1 cellular context compared by ENCODE assay signal in the genomic region with DNA sequence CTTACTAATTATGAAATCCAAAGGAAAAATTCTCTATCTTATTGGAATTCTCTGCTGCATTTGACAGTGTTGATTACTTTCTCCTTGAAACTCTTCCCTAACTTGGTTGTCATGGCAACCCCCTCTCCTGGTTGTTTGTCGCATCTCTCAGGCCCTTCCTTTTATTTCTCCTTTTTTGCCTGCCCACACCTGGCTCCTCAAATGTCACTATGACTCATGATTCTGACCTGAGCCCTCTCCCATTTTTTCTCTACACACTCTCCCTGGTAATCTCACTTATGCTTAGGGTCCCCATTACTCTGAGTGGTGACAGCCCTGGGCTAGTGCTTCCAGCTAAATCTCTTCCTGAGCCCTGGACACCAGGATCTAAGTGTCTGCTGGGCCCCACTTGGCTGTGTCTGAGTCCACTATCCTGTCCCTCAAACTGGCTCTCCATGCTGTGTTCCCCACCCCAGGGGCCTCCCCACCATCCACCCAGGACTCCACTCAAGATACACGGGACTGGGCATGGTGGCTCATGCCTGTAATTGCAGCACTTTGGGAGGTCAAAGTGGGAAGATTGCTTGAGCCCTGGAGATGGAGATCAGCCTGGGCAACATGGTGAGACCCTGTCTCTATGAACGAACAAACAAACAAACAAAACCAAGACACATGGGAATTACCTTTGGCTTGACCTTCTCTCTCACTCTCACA.
TF ChIP-seq lines count a peak whose summit lies in the region.

No MANE protein-coding gene starts in this region.

TF ChIP-seq in K562, 482 proteins besides CTCF, POLR2A, EP300 and RAD21:
- TF ChIP-seq ZNF197 (CRISPR knock-in tag; IDR thresholded peaks at IDR 0.05; ENCODE audit: low read depth) (no peak), HNRNPL (IDR thresholded peaks at IDR 0.05; ENCODE audit: low read depth, low read length) (no peak), ZHX1 (conservative IDR thresholded peaks at IDR 0.05; ENCODE audit: low read length) (no peak), HDAC2 (IDR thresholded peaks at IDR 0.05) (no peak), RFX1 (IDR thresholded peaks at IDR 0.05) (peak; percentile 94), CREB1 (IDR thresholded peaks at IDR 0.05) (no peak), CREB1 (CRISPR knock-in tag; IDR thresholded peaks at IDR 0.05) (no peak), ZNF583 (CRISPR knock-in tag; IDR thresholded peaks at IDR 0.05) (no peak), ZNF445 (CRISPR knock-in tag; IDR thresholded peaks at IDR 0.05; ENCODE audit: low read depth) (no peak), KLF13 (tag; IDR thresholded peaks at IDR 0.05; ENCODE audit: borderline replicate concordance, low read depth) (no peak), BMI1 (IDR thresholded peaks at IDR 0.05; ENCODE audit: low read length) (0 out of 2 replicates have a peak, but pooled peaks have one; percentile 20), KDM5B (IDR thresholded peaks at IDR 0.05; ENCODE audit: insufficient replicate concordance, low read depth, low read length) (no peak), ZNF311 (CRISPR knock-in tag; IDR thresholded peaks at IDR 0.05) (no peak), POLR3G (IDR thresholded peaks at IDR 0.05; ENCODE audit: extremely low read depth, insufficient read length, insufficient replicate concordance) (no peak), TAF15 (IDR thresholded peaks at IDR 0.05; ENCODE audit: low read depth, low read length) (no peak), GABPB1 (CRISPR knock-in tag; IDR thresholded peaks at IDR 0.05) (no peak), CSDE1 (IDR thresholded peaks at IDR 0.05) (peak in 1 of 2 experiments; percentile 57; a peak in 1 of 4 replicates)
- TF ChIP-seq, protein P1, sequence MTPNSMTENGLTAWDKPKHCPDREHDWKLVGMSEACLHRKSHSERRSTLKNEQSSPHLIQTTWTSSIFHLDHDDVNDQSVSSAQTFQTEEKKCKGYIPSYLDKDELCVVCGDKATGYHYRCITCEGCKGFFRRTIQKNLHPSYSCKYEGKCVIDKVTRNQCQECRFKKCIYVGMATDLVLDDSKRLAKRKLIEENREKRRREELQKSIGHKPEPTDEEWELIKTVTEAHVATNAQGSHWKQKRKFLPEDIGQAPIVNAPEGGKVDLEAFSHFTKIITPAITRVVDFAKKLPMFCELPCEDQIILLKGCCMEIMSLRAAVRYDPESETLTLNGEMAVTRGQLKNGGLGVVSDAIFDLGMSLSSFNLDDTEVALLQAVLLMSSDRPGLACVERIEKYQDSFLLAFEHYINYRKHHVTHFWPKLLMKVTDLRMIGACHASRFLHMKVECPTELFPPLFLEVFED (CRISPR knock-in tag; conservative IDR thresholded peaks at IDR 0.05) = no peak
TF ChIP-seq in K562: peak in this region for 3.
